Comparison of ENCODE assay signal across 18 cellular contexts in genomic region chr2:39584283-39584972, GRCh38.
DNase-seq lines count a peak whose midpoint lies in the region; ATAC-seq and TF ChIP-seq lines count a peak whose summit lies in the region.
"Had no signal": no experiment of that assay in that cellular context is flagged by ENCODE, and none has a peak within 500 bp of the region (broad histone marks: within the 10 kb centered on the region; RNA-seq: fewer than 3 reads in every experiment).

No MANE protein-coding gene starts in this region.

- H3K27me3 Mint-ChIP-seq in mesothelial cell of epicardium (ENCODE audit: low read depth), result no peaks in the 10 kb centered on the region
- H3K27me3 Mint-ChIP-seq in GM23338 (ENCODE audit: insufficient read depth, low read depth, poor library complexity), result peaks cover 2% of the 10 kb centered on the region

- no peak overlapping the region for H3K4me2 ChIP-seq in GM23338

- no peaks in the 10 kb centered on the region for H4K20me1 ChIP-seq in GM23338 (replicated peaks; ENCODE audit: insufficient read depth)

- H3K36me3 Mint-ChIP-seq in mesothelial cell of epicardium (peaks cover 22% of the 10 kb centered on the region), GM23338 (ENCODE audit: low read depth) (peaks cover 50% of the 10 kb centered on the region)

- H3K9me2 ChIP-seq in GM23338 (ENCODE audit: insufficient read depth), result peaks cover 4% of the 10 kb centered on the region; the same call in 1 of the 2 replicates

- ATAC-seq in GM18519 (IDR thresholded peaks at IDR 0.05; ENCODE audit: low FRiP score, unreplicated experiment), result no peak
- ATAC-seq in GM23338, result no peak
- ATAC-seq: activated CD8-positive, alpha-beta T cell treated with anti-CD3 and anti-CD28 coated beads, Interleukin-2, amount 10 ng/mL, durations not matched to agents 7 days and 5 days; body of pancreas; mucosa of descending colon had no signal

- no peaks in the 10 kb centered on the region for H3F3A ChIP-seq in GM23338 (replicated peaks; ENCODE audit: low read depth)

- peaks cover 29% of the 10 kb centered on the region for H3K9me3 Mint-ChIP-seq in mesothelial cell of epicardium
- peaks cover 55% of the 10 kb centered on the region for H3K9me3 Mint-ChIP-seq in GM23338

- no peaks in the 10 kb centered on the region for H3K4me1 ChIP-seq in GM23338 (ENCODE audit: insufficient read depth)
- no peaks in the 10 kb centered on the region for H3K4me1 ChIP-seq in effector memory CD4-positive, alpha-beta T cell (ENCODE audit: control insufficient read depth, insufficient read depth, low read length, poor library complexity, severe bottlenecking)
- H3K4me1 ChIP-seq: body of pancreas, prostate gland had no signal

- no peak overlapping the region for H3K4me3 Mint-ChIP-seq in mesothelial cell of epicardium
- no peak overlapping the region for H3K4me3 Mint-ChIP-seq in GM23338
- H3K4me3 Mint-ChIP-seq: activated CD8-positive, alpha-beta T cell treated with anti-CD3 and anti-CD28 coated beads, Interleukin-2, amount 10 ng/mL, durations not matched to agents 7 days and 5 days; CD4-positive, CD25-positive, alpha-beta regulatory T cell had no signal

- H3K27me3 ChIP-seq in GM23338 (ENCODE audit: insufficient read depth), result no peaks in the 10 kb centered on the region
- H3K27me3 ChIP-seq in effector memory CD4-positive, alpha-beta T cell (replicated peaks; ENCODE audit: control insufficient read depth, insufficient read depth, low read length, poor library complexity, severe bottlenecking), result no peaks in the 10 kb centered on the region
- H3K27me3 ChIP-seq: body of pancreas had no signal

- peak overlapping the region; percentile 1 for H3K27ac ChIP-seq in cingulate gyrus (ENCODE audit: low read depth, low read length)
- no peak overlapping the region for H3K27ac ChIP-seq in GM23338 (ENCODE audit: low read depth)
- H3K27ac ChIP-seq in effector memory CD4-positive, alpha-beta T cell (ENCODE audit: insufficient read depth, low read length, poor library complexity, severe bottlenecking), result no peak overlapping the region
- H3K27ac ChIP-seq: body of pancreas, epithelial cell of prostate, prostate gland had no signal

- H3K27ac Mint-ChIP-seq in mesothelial cell of epicardium, result peak overlapping the region; percentile 47
- no peak overlapping the region for H3K27ac Mint-ChIP-seq in GM23338
- H3K27ac Mint-ChIP-seq: activated CD8-positive, alpha-beta T cell treated with anti-CD3 and anti-CD28 coated beads, Interleukin-2, amount 10 ng/mL, durations not matched to agents 7 days and 5 days; CD4-positive, CD25-positive, alpha-beta regulatory T cell had no signal

- H3K79me2 ChIP-seq in GM23338 (replicated peaks; ENCODE audit: insufficient read depth), result no peaks in the 10 kb centered on the region

- H3K4me1 Mint-ChIP-seq in mesothelial cell of epicardium, result peaks cover 6% of the 10 kb centered on the region
- H3K4me1 Mint-ChIP-seq in GM23338, result no peaks in the 10 kb centered on the region; the same call in 2 of the 3 replicates
- H3K4me1 Mint-ChIP-seq: CD4-positive, CD25-positive, alpha-beta regulatory T cell had no signal

- no peaks in the 10 kb centered on the region for H3K9me3 ChIP-seq in effector memory CD4-positive, alpha-beta T cell (ENCODE audit: control insufficient read depth, low read length)
- H3K9me3 ChIP-seq: body of pancreas, prostate gland had no signal

- TF ChIP-seq CTCF in AG09309 (IDR thresholded peaks at IDR 0.05; ENCODE audit: control insufficient read depth, insufficient read depth, low read depth, low read length, missing control alignments) (no peak), mesothelial cell of epicardium (IDR thresholded peaks at IDR 0.05; ENCODE audit: unreplicated experiment) (no peak), GM23338 (conservative IDR thresholded peaks at IDR 0.05; ENCODE audit: low read depth in 2 of 2) (no peak)

- H3K36me3 ChIP-seq in GM23338 (ENCODE audit: insufficient read depth), result peaks cover 5% of the 10 kb centered on the region; the same call in 1 of the 2 replicates
- H3K36me3 ChIP-seq in effector memory CD4-positive, alpha-beta T cell (ENCODE audit: control insufficient read depth, insufficient read depth, low read length), result no peaks in the 10 kb centered on the region
- H3K36me3 ChIP-seq: prostate gland had no signal

- no peak overlapping the region for H2AFZ ChIP-seq in GM23338

- no peak overlapping the region for H3K4me3 ChIP-seq in AG09309 (ENCODE audit: control insufficient read depth, low read depth, low read length)
- no peak overlapping the region for H3K4me3 ChIP-seq in GM23338
- no peak overlapping the region for H3K4me3 ChIP-seq in effector memory CD4-positive, alpha-beta T cell (ENCODE audit: insufficient read depth, low read depth, low read length, poor library complexity, severe bottlenecking)
- H3K4me3 ChIP-seq: body of pancreas, mucosa of descending colon, prostate gland had no signal

- DNase-seq in AG09309 (ENCODE audit: low read depth) (peak; percentile 32), HT1080 (ENCODE audit: low read depth) (peak; percentile 13), mesothelial cell of epicardium (ENCODE audit: low spot score in 2 of 2, unreplicated experiment in 2 of 2) (no peak), NCI-H146 treated with DMSO at 0.1 percent for 48 hours (lab: John Stamatoyannopoulos, UW; ENCODE audit: unreplicated experiment) (no peak), GM23338 (ENCODE audit: low spot score) (no peak)
- no peak for DNase-seq in effector memory CD4-positive, alpha-beta T cell
- DNase-seq: activated CD8-positive, alpha-beta T cell treated with anti-CD3 and anti-CD28 coated beads, Interleukin-2, amount 10 ng/mL, durations not matched to agents 7 days and 5 days; body of pancreas; CD4-positive, CD25-positive, alpha-beta regulatory T cell; GDM1; mucosa of descending colon; NCI-H1694 treated with DMSO at 0.1 percent for 48 hours; SHP77; stimulated activated CD4-positive, alpha-beta T cell treated with anti-CD3 and anti-CD28 coated beads, Interleukin-2, amount 100 ng/mL, for 48 hours had no signal

TF ChIP-seq in GM23338, 12 proteins besides CTCF, POLR2A, EP300 and RAD21:
- TF ChIP-seq NANOG (IDR thresholded peaks at IDR 0.05; ENCODE audit: borderline replicate concordance) (no peak), ETS1 (IDR thresholded peaks at IDR 0.05) (no peak), POLR2AphosphoS5 (IDR thresholded peaks at IDR 0.05; ENCODE audit: low read depth) (no peak)

Comparison
In these comparisons a context has a peak if more than half of its experiments do, and no peak if none do; other contexts are left out.
1. DNase-seq: peak in AG09309 (single experiment) and HT1080 (single experiment); none in mesothelial cell of epicardium (0 of 2), NCI-H146 treated with DMSO at 0.1 percent for 48 hours (single experiment), GM23338 (single experiment) and effector memory CD4-positive, alpha-beta T cell (0 of 3).